In genomic region chr2:231677632-231678104, GRCh38 we compare ENCODE assay signal across 8 cellular contexts. TPM values are rescaled to one million over a fixed set of nuclear protein-coding genes. Genes with fewer than 3 reads are reported as not detected.
DNase-seq lines count a peak whose midpoint lies in the region; ATAC-seq and TF ChIP-seq lines count a peak whose summit lies in the region.

No MANE protein-coding gene starts in this region.

- no peaks in the 10 kb centered on the region for H3K9me3 ChIP-seq in right lobe of liver

- DNase-seq in C1 segment of cervical spinal cord (lab: John Stamatoyannopoulos, UW) (peak in 11 of 14 donors; percentile 30 to 75 (median 67)), HFF-Myc (ENCODE audit: extremely low read depth, low read depth) (peak; percentile 69), NCI-H526 (lab: John Stamatoyannopoulos, UW) (peak; percentile 62 to 89), choroid plexus epithelial cell (ENCODE audit: low read depth) (peak; percentile 88), right lobe of liver (peak; percentile 70 to 81 (median 80))
- DNase-seq in activated CD4-positive, alpha-beta T cell treated with anti-CD3 and anti-CD28 coated beads for 4 hours: peak; percentile 71 to 87
- peak; percentile 79 for DNase-seq in stimulated activated CD8-positive, alpha-beta memory T cell treated with anti-CD3 and anti-CD28 coated beads, Interleukin-12 subunit alpha, Interleukin-12 subunit beta, amount 100 ng/mL, for 1 hour (ENCODE audit: low read depth)

- H3K36me3 ChIP-seq in right lobe of liver: no peaks in the 10 kb centered on the region

- no peaks in the 10 kb centered on the region for H3K27me3 ChIP-seq in right lobe of liver

- TF ChIP-seq CTCF in HFF-Myc (IDR thresholded peaks at IDR 0.05; ENCODE audit: low read depth, low read length, missing control alignments) (peak; percentile 92), choroid plexus epithelial cell (conservative IDR thresholded peaks at IDR 0.05; ENCODE audit: low read depth, low read length) (peak; percentile 93), right lobe of liver (IDR thresholded peaks at IDR 0.05) (peak; percentile 83 to 99 (median 88))

- peaks cover 0 to 7% (median 3%) of the 10 kb centered on the region in 4 donors for H3K4me1 ChIP-seq in right lobe of liver

- intact Hi-C loops in right lobe of liver (cut with DNase I): loop anchor here (5.0 kb wide), 2 partner anchors 35 to 40 kb away; no protein-coding TSS in a partner anchor

- H3K27ac ChIP-seq in right lobe of liver: no peak overlapping the region

- no peak overlapping the region for H3K4me3 ChIP-seq in HFF-Myc (replicated peaks; ENCODE audit: low read depth, low read length)
- no peak overlapping the region for H3K4me3 ChIP-seq in choroid plexus epithelial cell (ENCODE audit: low read depth, low read length)
- H3K4me3 ChIP-seq in right lobe of liver: no peak overlapping the region

- ATAC-seq in right lobe of liver: peak; percentile 49 to 61 (median 52)
- no peak for ATAC-seq in GM19397 (IDR thresholded peaks at IDR 0.05; ENCODE audit: unreplicated experiment)

- TF ChIP-seq POLR2A in right lobe of liver (IDR thresholded peaks at IDR 0.05): no peak

- WGBS in right lobe of liver (ENCODE audit: insufficient coverage, low coverage, low lambda C conversion rate, missing lambda C conversion rate): 0% methylated on average over 7 of the region's 8 CpGs

RNA-seq across cellular contexts. Expression of gene PTMA, which starts 30.7 kb away (rescaled TPM):
- 100 to 1,000 TPM; 180 to 373 (median 252) TPM for total RNA-seq in right lobe of liver
